ENCODE assay signal across 12 cellular contexts in the genomic region with DNA sequence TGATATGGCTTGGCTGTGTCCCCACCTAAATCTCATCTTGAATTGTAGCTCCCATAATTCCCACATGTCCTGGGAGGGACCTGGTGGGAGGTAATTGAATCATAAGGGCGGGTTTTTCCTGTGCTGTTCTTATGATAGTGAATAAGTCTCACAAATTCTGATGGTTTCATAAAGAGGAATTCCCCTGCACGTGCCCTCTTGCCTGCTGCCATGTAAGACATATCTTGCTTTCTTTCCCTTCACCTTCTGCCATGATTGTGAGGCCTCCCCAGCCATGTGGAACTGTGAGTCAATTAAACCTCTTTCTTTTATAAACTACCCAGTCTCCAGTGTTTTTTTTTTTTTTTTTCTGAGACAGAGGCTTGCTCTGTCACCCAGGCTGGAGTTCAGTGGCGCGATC. TPM values are rescaled to one million over a fixed set of nuclear protein-coding genes. Genes with fewer than 3 reads are reported as not detected.
"Had no signal": no experiment of that assay in that cellular context is flagged by ENCODE, and none has a peak within 500 bp of the region (broad histone marks: within the 10 kb centered on the region; RNA-seq: fewer than 3 reads in every experiment).

No MANE protein-coding gene starts in this region.

RNA-seq across cellular contexts. Expression of a gene that starts 7.4 kb away (rescaled TPM):
- total RNA-seq: esophagus muscularis mucosa, glomerular endothelial cell, heart left ventricle, kidney epithelial cell, lower leg skin, osteocyte, right atrium auricular region, sigmoid colon, suprapubic skin, thyroid gland had no signal
- polyA plus RNA-seq: heart left ventricle, neural cell, small intestine had no signal

RNA-seq across cellular contexts. Expression of a gene that starts 54.8 kb away (rescaled TPM):
- total RNA-seq: osteocyte had no signal
